ENCODE assay signal across 1 cellular context in genomic region chr1:118145736-118146135, GRCh38.
TF ChIP-seq lines count a peak whose summit lies in the region.

No MANE protein-coding gene starts in this region.

TF ChIP-seq in HepG2, 621 proteins besides CTCF, POLR2A, EP300 and RAD21 (continued from another document):
- no peak for TF ChIP-seq ZHX1 (CRISPR knock-in tag; IDR thresholded peaks at IDR 0.05; ENCODE audit: low read depth)
